ENCODE assay signal across 9 cellular contexts in genomic region chr15:82648257-82649103, GRCh38. TPM values are rescaled to one million over a fixed set of nuclear protein-coding genes. Genes with fewer than 3 reads are reported as not detected.
DNase-seq lines count a peak whose midpoint lies in the region; ATAC-seq and TF ChIP-seq lines count a peak whose summit lies in the region.
"Had no signal": no experiment of that assay in that cellular context is flagged by ENCODE, and none has a peak within 500 bp of the region (broad histone marks: within the 10 kb centered on the region; RNA-seq: fewer than 3 reads in every experiment).

No MANE protein-coding gene starts in this region.

- POLR2A ChIA-PET in BJ (lab: Charles Lee) = no interaction called here

- CTCF ChIA-PET in BJ (lab: Yijun Ruan, JAX) = no interaction called here

- no peak for TF ChIP-seq POLR2A in gastroesophageal sphincter (IDR thresholded peaks at IDR 0.05)
- TF ChIP-seq POLR2A in ovary (IDR thresholded peaks at IDR 0.05) = no peak

- 30 to 55% methylated on average over 4 to 14 of the region's 41 CpGs for WGBS in gastroesophageal sphincter (ENCODE audit: low coverage in 1 of 2), 2 donors
- WGBS in ovary, 3 donors = 12 to 16% (median 14%) methylated on average over 40 to 41 of the region's 41 CpGs

- H3K36me3 ChIP-seq in BJ (ENCODE audit: control insufficient read depth, insufficient read depth, low read length) = no peaks in the 10 kb centered on the region
- H3K36me3 ChIP-seq in SJSA1 = no peaks in the 10 kb centered on the region
- no peaks in the 10 kb centered on the region for H3K36me3 ChIP-seq in gastroesophageal sphincter
- no peaks in the 10 kb centered on the region for H3K36me3 ChIP-seq in ovary

- intact Hi-C loops in ovary (cut with DNase I) = loop anchor here in 1 of 4 donors (10.0 kb wide), 1 partner anchor 104 kb away; the partner anchor contains the start of gene RPS17

- peaks cover 17% of the 10 kb centered on the region for H3K27me3 ChIP-seq in BJ (ENCODE audit: control insufficient read depth, insufficient read depth, low read length)
- peaks cover 24% of the 10 kb centered on the region for H3K27me3 ChIP-seq in SJSA1 (replicated peaks)
- peaks cover 49% of the 10 kb centered on the region for H3K27me3 ChIP-seq in gastroesophageal sphincter
- H3K27me3 ChIP-seq in ovary = no peaks in the 10 kb centered on the region

- DNase-seq in BJ (ENCODE audit: low read depth) (no peak), SJSA1 (ENCODE audit: low read depth in 1 of 2, low spot score in 2 of 2) (no peak), ovary (peak in 4 of 5 donors; percentile 18 to 45 (median 29)), glomerular visceral epithelial cell (ENCODE audit: extremely low spot score) (no peak), DMS153 (lab: John Stamatoyannopoulos, UW) (no peak)

- H3K4me3 ChIP-seq in BJ (ENCODE audit: low read depth, low read length) (peak overlapping the region; percentile 47), SJSA1 (peak overlapping the region; percentile 43), gastroesophageal sphincter (peak overlapping the region; percentile 37 to 66), ovary (peak overlapping the region; percentile 50)

- H3K4me1 ChIP-seq in SJSA1 (replicated peaks) (peaks cover 15% of the 10 kb centered on the region), gastroesophageal sphincter (peaks cover 0 to 34% (median 19%) of the 10 kb centered on the region in 3 donors), ovary (ENCODE audit: insufficient read depth) (peaks cover 8% of the 10 kb centered on the region)

- TF ChIP-seq CTCF in BJ (IDR thresholded peaks at IDR 0.05; ENCODE audit: insufficient read depth, low read depth, low read length) (peak; percentile 20; the same call in 1 of the 2 replicates), gastroesophageal sphincter (IDR thresholded peaks at IDR 0.05) (no peak), ovary (IDR thresholded peaks at IDR 0.05) (no peak)

- ATAC-seq in gastroesophageal sphincter (no peak), GM18868 (IDR thresholded peaks at IDR 0.05; ENCODE audit: unreplicated experiment) (no peak), HG03520 (IDR thresholded peaks at IDR 0.05; ENCODE audit: unreplicated experiment) (no peak)

- no peak for TF ChIP-seq EP300 in gastroesophageal sphincter (IDR thresholded peaks at IDR 0.05)
- no peak for TF ChIP-seq EP300 in ovary (IDR thresholded peaks at IDR 0.05)

- peaks cover 8% of the 10 kb centered on the region for H3K9me3 ChIP-seq in SJSA1 (replicated peaks)
- no peaks in the 10 kb centered on the region for H3K9me3 ChIP-seq in gastroesophageal sphincter
- no peaks in the 10 kb centered on the region for H3K9me3 ChIP-seq in ovary

- H3K27ac ChIP-seq in SJSA1 (no peak overlapping the region), gastroesophageal sphincter (peak overlapping the region in 3 of 4 donors; percentile 56 to 75 (median 71)), ovary (peak overlapping the region; percentile 4 to 50)
- H3K27ac ChIP-seq: HL-60 had no signal

RNA-seq across cellular contexts. Expression of gene CPEB1, which starts 1.3 kb away (rescaled TPM):
- 2.4 and 4.1 TPM in 2 replicates for polyA plus RNA-seq in BJ (2011; rRNA removed)
- polyA minus RNA-seq in BJ (2011; rRNA and poly(A)+ RNA removed) = 1.2 and 2.4 TPM in 2 replicates
- 0.37 TPM in 1 of 2 replicates, not detected in the other for total RNA-seq in SJSA1 (2014; rRNA removed; shearing (Covaris generic))
- 1 to 10 TPM; 3.2 to 7.8 (median 5.3) TPM for total RNA-seq in gastroesophageal sphincter
- total RNA-seq in ovary = 10 to 100 TPM in 5 of 7 donors, 1 to 10 TPM in 2; 7.3 to 28.9 (median 11.5) TPM
- 1 to 10 TPM; 5.4 to 6.7 TPM for polyA plus RNA-seq in ovary

Comparison
In these comparisons a context has a peak if more than half of its experiments do, and no peak if none do; other contexts are left out.
1. DNase-seq: peak in ovary (4 of 5); none in BJ (single experiment), SJSA1 (0 of 2), glomerular visceral epithelial cell (single experiment) and DMS153 (single experiment).
2. Peak in every context shown above with its lines, with median percentiles within 50 percentile points of each other: H3K4me3 ChIP-seq.